ENCODE assay signal across 16 cellular contexts in genomic region chr20:61958773-61959172, GRCh38.
DNase-seq lines count a peak whose midpoint lies in the region; ATAC-seq and TF ChIP-seq lines count a peak whose summit lies in the region.
"Had no signal": no experiment of that assay in that cellular context is flagged by ENCODE, and none has a peak within 500 bp of the region (broad histone marks: within the 10 kb centered on the region; RNA-seq: fewer than 3 reads in every experiment).

No MANE protein-coding gene starts in this region.

- H3K9me3 ChIP-seq in adrenal gland (replicated peaks in 1 of 3) = no peaks in the 10 kb centered on the region
- no peaks in the 10 kb centered on the region for H3K9me3 ChIP-seq in mucosa of descending colon
- no peaks in the 10 kb centered on the region for H3K9me3 ChIP-seq in stomach
- H3K9me3 ChIP-seq: MG63, SJSA1 had no signal

- no peak for TF ChIP-seq POLR2A in adrenal gland (IDR thresholded peaks at IDR 0.05)
- TF ChIP-seq POLR2A in GM18505 (IDR thresholded peaks at IDR 0.05; ENCODE audit: borderline replicate concordance, extremely low read depth, insufficient read depth, insufficient read length) = no peak
- TF ChIP-seq POLR2A in stomach (IDR thresholded peaks at IDR 0.05) = no peak

- H3K27me3 ChIP-seq in adrenal gland = no peaks in the 10 kb centered on the region
- H3K27me3 ChIP-seq in stomach = peaks cover 0 to 5% (median 0%) of the 10 kb centered on the region in 3 donors

- no peak for TF ChIP-seq CTCF in adrenal gland (IDR thresholded peaks at IDR 0.05)
- TF ChIP-seq CTCF in mucosa of descending colon (IDR thresholded peaks at IDR 0.05) = no peak
- no peak for TF ChIP-seq CTCF in stomach (IDR thresholded peaks at IDR 0.05)

- TF ChIP-seq EP300 in stomach (IDR thresholded peaks at IDR 0.05) = no peak

- DNase-seq in Right ventricle myocardium superior (peak; percentile 4), left ventricle myocardium superior (no peak), adrenal gland (peak in 4 of 7 donors; percentile 2 to 18 (median 10)), mucosa of descending colon (peak in 2 of 3 donors; percentile 3 to 7), putamen (ENCODE audit: low spot score) (no peak), stomach (no peak)
- DNase-seq: CD4-positive, alpha-beta T cell; COR-L47; DMS79; NCI-H1092; NCI-H1436; NCI-H1930; NCI-H510A treated with DMSO at 0.1 percent for 48 hours had no signal

- H3K27ac ChIP-seq in adrenal gland (no peak overlapping the region), stomach (no peak overlapping the region)
- H3K27ac ChIP-seq: SJSA1 had no signal

- ATAC-seq in Right ventricle myocardium superior (ENCODE audit: poor library complexity) (no peak), left ventricle myocardium superior (no peak), mucosa of descending colon (no peak), GM18505 (IDR thresholded peaks at IDR 0.05; ENCODE audit: unreplicated experiment) (no peak)

- intact Hi-C loops in Right ventricle myocardium superior (cut with DNase I) (no loop called here), left ventricle myocardium superior (cut with micrococcal nuclease) (no loop called here), adrenal gland (cut with DNase I) (no loop called here), mucosa of descending colon (cut with DNase I, micrococcal nuclease) (no loop called here), stomach (cut with DNase I; ENCODE audit: low total_unique reads) (no loop called here)

- no peaks in the 10 kb centered on the region for H3K36me3 ChIP-seq in adrenal gland (replicated peaks in 1 of 2)
- no peaks in the 10 kb centered on the region for H3K36me3 ChIP-seq in mucosa of descending colon (ENCODE audit: low read depth)
- no peaks in the 10 kb centered on the region for H3K36me3 ChIP-seq in stomach
- H3K36me3 ChIP-seq: MG63, SJSA1 had no signal

- WGBS in adrenal gland, 4 donors = 82 to 91% (median 86%) methylated on average over 11 of the region's 11 CpGs
- 79 to 88% (median 86%) methylated on average over 11 of the region's 11 CpGs for WGBS in stomach, 5 donors

- H3K4me1 ChIP-seq in adrenal gland (replicated peaks in 1 of 2) (peaks cover 4 to 11% of the 10 kb centered on the region in 2 donors), mucosa of descending colon (ENCODE audit: low read depth) (no peaks in the 10 kb centered on the region), stomach (peaks cover 0 to 15% (median 9%) of the 10 kb centered on the region in 4 donors)
- H3K4me1 ChIP-seq: SJSA1 had no signal

- no peak overlapping the region for H3K4me3 ChIP-seq in adrenal gland
- no peak overlapping the region for H3K4me3 ChIP-seq in mucosa of descending colon
- no peak overlapping the region for H3K4me3 ChIP-seq in stomach
- H3K4me3 ChIP-seq: MG63, SJSA1 had no signal

Comparison
In these comparisons a context has a peak if more than half of its experiments do, and no peak if none do; other contexts are left out.
1. DNase-seq: peak in Right ventricle myocardium superior (single experiment), adrenal gland (4 of 7) and mucosa of descending colon (2 of 3); none in left ventricle myocardium superior (single experiment), putamen (single experiment) and stomach (single experiment).